ENCODE assay signal across 9 cellular contexts in the genomic region with DNA sequence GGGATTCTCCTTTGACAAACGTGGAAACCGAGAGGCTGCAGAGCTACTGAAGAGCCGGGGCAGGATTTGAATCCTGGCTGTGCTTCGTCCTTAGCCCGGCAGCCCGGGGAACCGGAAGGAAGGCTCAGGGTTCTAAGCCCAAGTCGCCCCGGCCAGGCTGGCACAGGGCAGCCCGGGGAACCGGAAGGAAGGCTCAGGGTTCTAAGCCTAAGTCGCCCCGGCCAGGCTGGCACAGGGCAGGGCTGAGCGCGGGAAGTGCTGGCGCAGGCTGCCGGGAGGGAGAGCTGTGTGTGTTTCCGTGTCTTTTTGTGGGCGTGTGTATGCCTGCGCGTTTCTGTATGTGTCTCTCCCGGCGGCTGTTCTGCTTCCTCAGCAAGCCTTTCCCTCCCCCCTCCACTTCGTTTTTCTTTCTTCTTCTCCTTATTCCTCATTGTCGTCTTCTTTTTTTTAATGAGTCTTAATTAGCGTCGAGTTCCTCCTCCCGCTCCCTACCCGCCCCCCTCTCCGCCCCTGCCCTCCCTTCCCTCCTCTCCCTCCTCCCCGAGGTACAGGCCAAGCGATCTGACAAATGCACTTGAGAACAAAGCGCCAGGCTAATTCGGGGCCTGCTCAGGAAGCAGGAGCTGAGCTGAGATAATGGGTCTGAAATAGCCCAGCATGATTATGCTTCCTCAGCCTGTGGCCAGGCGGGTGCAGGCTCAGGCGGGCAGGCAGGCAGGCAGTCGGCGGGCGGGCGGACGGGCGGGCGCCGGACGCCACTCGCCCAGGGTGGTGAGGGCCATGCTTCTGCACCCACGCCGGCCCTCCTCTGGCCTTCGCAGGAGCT.
A peak's percentile ranks its signal among the peaks of the same experiment; 100 is the strongest.
DNase-seq lines count a peak whose midpoint lies in the region; ATAC-seq, FAIRE-seq and TF ChIP-seq lines count a peak whose summit lies in the region.
"Had no signal": no experiment of that assay in that cellular context is flagged by ENCODE, and none has a peak within 500 bp of the region (broad histone marks: within the 10 kb centered on the region; RNA-seq: fewer than 3 reads in every experiment).

No MANE protein-coding gene starts in this region.

- DNase-seq in DMS 273 (lab: John Stamatoyannopoulos, UW; ENCODE audit: unreplicated experiment) = peak; percentile 53
- no peak for DNase-seq in DMS 273 treated with DMSO at 0.1 percent for 48 hours (lab: John Stamatoyannopoulos, UW)
- no peak for DNase-seq in Panc1 (ENCODE audit: low read depth, low spot score)
- peak in 47 of 61 donors; percentile 0 to 66 (median 27) for DNase-seq in caudate nucleus (lab: John Stamatoyannopoulos, UW)
- DNase-seq in iris pigment epithelial cell (ENCODE audit: low read depth) = peak; percentile 46
- peak; percentile 72 for DNase-seq in small intestine

- CTCF ChIA-PET in Panc1 (lab: Charles Lee) = no interaction called here

- H3K4me3 ChIP-seq in Panc1 (ENCODE audit: low read depth in 2 of 2, low read length in 2 of 2) (no peak overlapping the region), small intestine (ENCODE audit: low read depth in 1 of 2, low read length in 2 of 2) (no peak overlapping the region)

- no peak for FAIRE-seq in small intestine (lab: Jason Lieb, UNC)

- intact Hi-C loops in Panc1 (cut with micrococcal nuclease; ENCODE audit: unreplicated experiment) = no loop called here

- H3K4me1 ChIP-seq in Panc1 (ENCODE audit: control insufficient read depth, insufficient read depth, low read length) = no peaks in the 10 kb centered on the region
- no peaks in the 10 kb centered on the region for H3K4me1 ChIP-seq in small intestine (ENCODE audit: control insufficient read depth in 2 of 2, insufficient read depth in 1 of 2, low read depth in 1 of 2, low read length in 1 of 2)

- ATAC-seq in Panc1 (peak; percentile 54; the same call in 1 of the 2 replicates), GM21529 (IDR thresholded peaks at IDR 0.05; ENCODE audit: unreplicated experiment) (no peak), HG03045 (IDR thresholded peaks at IDR 0.05; ENCODE audit: unreplicated experiment) (no peak)

- H3K36me3 ChIP-seq in Panc1 (ENCODE audit: control insufficient read depth, insufficient read depth, low read length) (no peaks in the 10 kb centered on the region), small intestine (ENCODE audit: control insufficient read depth in 2 of 2, insufficient read depth in 2 of 2, low read length in 2 of 2) (no peaks in the 10 kb centered on the region)

- no peak for TF ChIP-seq CTCF in Panc1 (IDR thresholded peaks at IDR 0.05)

- no TSS peak for BruUV-seq in Panc1 (replicated peaks; lab: Mats Ljungman, UMichigan)

- in situ Hi-C loops in Panc1 (cut with HindIII; ENCODE audit: low pct_unique_long_range_greater_than_20kb, low sequenced_read_pairs) = no loop called here

- H3K27ac ChIP-seq in Panc1 (ENCODE audit: low read length) (no peak overlapping the region), caudate nucleus (ENCODE audit: low read depth, low read length) (peak overlapping the region; percentile 77), small intestine (ENCODE audit: low read depth in 1 of 2, low read length in 1 of 2) (peak overlapping the region; percentile 79 to 93)
- H3K27ac ChIP-seq: 22Rv1 had no signal

- POLR2A ChIA-PET in Panc1 (lab: Charles Lee) = no interaction called here

- H3K27me3 ChIP-seq in Panc1 (ENCODE audit: control insufficient read depth, insufficient read depth, low read length) (no peaks in the 10 kb centered on the region; the same call in 1 of the 2 replicates), small intestine (ENCODE audit: control insufficient read depth in 2 of 2, insufficient read depth in 2 of 2, low read length in 2 of 2) (no peaks in the 10 kb centered on the region)

- no peaks in the 10 kb centered on the region for H3K9me3 ChIP-seq in Panc1 (ENCODE audit: control insufficient read depth, insufficient read depth, low read depth, low read length)
- H3K9me3 ChIP-seq in small intestine (ENCODE audit: control insufficient read depth, low read depth) = no peaks in the 10 kb centered on the region

- 11 to 44% (median 21%) methylated on average over 34 to 49 of the region's 49 CpGs for WGBS in small intestine, 3 donors

Comparison
In these comparisons a context has a peak if more than half of its experiments do, and no peak if none do; other contexts are left out.
1. DNase-seq: peak in DMS 273 (single experiment), caudate nucleus (47 of 61), iris pigment epithelial cell (single experiment) and small intestine (single experiment); none in DMS 273 treated with DMSO at 0.1 percent for 48 hours (single experiment) and Panc1 (single experiment).